8 cellular contexts compared by ENCODE assay signal in the genomic region with DNA sequence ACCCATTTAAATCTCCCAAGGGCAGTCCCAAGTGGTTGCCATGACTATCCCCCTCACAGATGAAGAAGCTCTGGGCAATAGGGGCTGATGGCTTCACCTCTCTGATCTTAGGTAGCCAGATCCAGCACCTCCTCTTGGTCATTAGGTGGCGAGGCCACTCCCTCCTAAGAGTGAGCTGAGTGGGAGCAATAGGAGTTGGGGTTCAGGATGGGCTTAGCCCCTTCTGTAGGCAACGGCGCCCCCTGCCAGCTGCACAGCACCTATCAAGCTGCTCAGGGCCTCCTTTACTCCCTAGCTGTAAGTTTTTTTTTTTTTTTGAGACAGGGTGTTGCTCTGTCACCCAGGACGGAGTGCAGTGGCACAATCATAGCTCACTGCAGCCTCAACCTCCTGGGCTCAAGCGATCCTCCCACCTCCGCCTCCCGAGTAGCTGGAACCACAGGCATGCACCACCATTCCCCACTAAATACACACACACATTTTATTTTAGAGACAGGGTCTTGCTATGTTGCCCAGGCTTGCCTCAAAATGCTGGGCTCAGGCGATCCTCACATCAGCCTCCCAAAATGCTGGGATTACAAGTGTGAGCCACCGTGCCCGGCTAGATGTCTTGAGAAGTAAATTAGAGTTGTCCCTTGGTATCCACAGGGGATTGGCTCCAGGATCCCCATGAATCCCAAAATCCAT. TPM values are rescaled to one million over a fixed set of nuclear protein-coding genes. Genes with fewer than 3 reads are reported as not detected.
A peak's percentile ranks its signal among the peaks of the same experiment; 100 is the strongest.
DNase-seq lines count a peak whose midpoint lies in the region; ATAC-seq, FAIRE-seq and TF ChIP-seq lines count a peak whose summit lies in the region.

No MANE protein-coding gene starts in this region.

- no peaks in the 10 kb centered on the region for H3K9me3 Mint-ChIP-seq in neural progenitor cell
- H3K9me3 Mint-ChIP-seq in mesothelial cell of epicardium: no peaks in the 10 kb centered on the region

- no TSS peak for BruUV-seq in K562 (replicated peaks; lab: Mats Ljungman, UMichigan)

- H3K4me1 ChIP-seq in K562 (replicated peaks in 1 of 2; ENCODE audit: control insufficient read depth in 2 of 2, insufficient read depth in 2 of 2, low read length in 2 of 2) (peaks cover 14 to 32% of the 10 kb centered on the region in 2 experiments), neural progenitor cell (peaks cover 4% of the 10 kb centered on the region)

- H3K9me1 ChIP-seq in K562 (ENCODE audit: control insufficient read depth, insufficient read depth, low read length): peaks cover 4% of the 10 kb centered on the region

- H3K4me3 ChIP-seq in GM12864 (ENCODE audit: low read depth, low read length): no peak overlapping the region
- no peak overlapping the region for H3K4me3 ChIP-seq in K562
- H3K4me3 ChIP-seq in neural progenitor cell: no peak overlapping the region

- in situ Hi-C loops in K562 (cut with MboI): no loop called here

- H3K79me2 ChIP-seq in K562 (ENCODE audit: control insufficient read depth, insufficient read depth, low read length) (peaks cover 14% of the 10 kb centered on the region), neural progenitor cell (ENCODE audit: low read depth) (peaks cover 9% of the 10 kb centered on the region)

- H3K27me3 ChIP-seq in K562 (ENCODE audit: control insufficient read depth in 2 of 2, insufficient read depth in 2 of 2, low read length in 2 of 2): peaks cover 4 to 19% of the 10 kb centered on the region in 2 experiments; a peak in 2 of 5 replicates
- H3K27me3 ChIP-seq in neural progenitor cell: peaks cover 41% of the 10 kb centered on the region

- H3K4me1 Mint-ChIP-seq in neural progenitor cell (peaks cover 39% of the 10 kb centered on the region), mesothelial cell of epicardium (peaks cover 22% of the 10 kb centered on the region)

- no peak overlapping the region for H2AFZ ChIP-seq in K562 (ENCODE audit: low read depth, low read length)
- H2AFZ ChIP-seq in neural progenitor cell (replicated peaks): no peak overlapping the region

- H3K27ac ChIP-seq in K562 (ENCODE audit: extremely low read depth, low read depth, low read length) (no peak overlapping the region), neural progenitor cell (no peak overlapping the region)

- FAIRE-seq in K562 (lab: Jason Lieb, UNC): no peak

- H3K27me3 Mint-ChIP-seq in neural progenitor cell (ENCODE audit: insufficient read depth, low read depth) (peaks cover 31% of the 10 kb centered on the region), mesothelial cell of epicardium (ENCODE audit: low read depth) (peaks cover 42% of the 10 kb centered on the region)

- H3K9ac ChIP-seq in K562 (ENCODE audit: insufficient read depth in 1 of 2, low read depth in 2 of 2, low read length in 2 of 2): no peak overlapping the region
- H3K9ac ChIP-seq in neural progenitor cell: no peak overlapping the region

- H3F3A ChIP-seq in neural progenitor cell (ENCODE audit: low read depth): peaks cover 12% of the 10 kb centered on the region

- H3K36me3 ChIP-seq in K562 (ENCODE audit: control insufficient read depth, insufficient read depth, low read length) (peaks cover 17% of the 10 kb centered on the region; the same call in 2 of the 3 replicates), neural progenitor cell (no peaks in the 10 kb centered on the region)

- peak; percentile 73 to 88 for TF ChIP-seq RAD21 in K562 (CRISPR knock-in tag; conservative IDR thresholded peaks at IDR 0.05 in 1 of 2, IDR thresholded peaks at IDR 0.05 in 1 of 2)

- POLR2A ChIA-PET in K562 (lab: Yijun Ruan, JAX): interaction anchor here (0.9 to 3.0 kb wide), 6 partner anchors 12 to 34 kb away, joined by 3 to 15 read pairs (median 4); no protein-coding TSS in a partner anchor

- 42% methylated on average over 8 of the region's 10 CpGs for WGBS in K562 (ENCODE audit: insufficient coverage, low coverage, missing lambda C conversion rate)

- DNase-seq in GM12864 (ENCODE audit: low read depth): no peak
- DNase-seq in MV-4-11 (lab: John Stamatoyannopoulos, UW): peak; percentile 24
- DNase-seq in K562 (ENCODE audit: extremely low read depth in 1 of 4, low spot score in 3 of 4): peak; percentile 61 to 75 (median 65)
- DNase-seq in neural progenitor cell (ENCODE audit: low spot score): peak; percentile 58
- no peak for DNase-seq in NCI-H2171 treated with DMSO at 0.1 percent for 48 hours (lab: John Stamatoyannopoulos, UW)
- no peak for DNase-seq in NCI-H2081 (lab: John Stamatoyannopoulos, UW)
- DNase-seq in mesothelial cell of epicardium (ENCODE audit: low spot score in 2 of 2, unreplicated experiment in 2 of 2): no peak
- no peak for DNase-seq in 8988T

- CTCF ChIA-PET in K562 (lab: Yijun Ruan, JAX; ENCODE audit: low intra/inter-chr PET ratio): interaction anchor here (1.0 to 3.6 kb wide), 2 partner anchors 33 to 320 kb away, joined by 3 to 41 read pairs; no protein-coding TSS in a partner anchor

- no peaks in the 10 kb centered on the region for H3K9me3 ChIP-seq in K562 (replicated peaks; ENCODE audit: control insufficient read depth, insufficient read depth, low read depth, low read length)
- H3K9me3 ChIP-seq in neural progenitor cell (ENCODE audit: low read depth): no peaks in the 10 kb centered on the region

- TF ChIP-seq CTCF in GM12864 (IDR thresholded peaks at IDR 0.05; ENCODE audit: low read depth, low read length, missing control alignments) (peak; percentile 36), K562 (IDR thresholded peaks at IDR 0.05 in 2 of 3, conservative IDR thresholded peaks at IDR 0.05 in 1 of 3; ENCODE audit: insufficient read depth in 2 of 3, low read depth in 1 of 3, low read length in 3 of 3) (peak; percentile 78 to 80 (median 80)), neural progenitor cell (IDR thresholded peaks at IDR 0.05) (peak; percentile 45), mesothelial cell of epicardium (IDR thresholded peaks at IDR 0.05; ENCODE audit: unreplicated experiment) (no peak)

- TF ChIP-seq EP300 in K562 (IDR thresholded peaks at IDR 0.05; ENCODE audit: low read length): no peak

- ATAC-seq in K562: peak; percentile 70

- H3K4me3 Mint-ChIP-seq in neural progenitor cell (no peak overlapping the region), mesothelial cell of epicardium (no peak overlapping the region)

- intact Hi-C loops in K562 (cut with micrococcal nuclease): loop anchor here (1.0 to 5.0 kb wide), 2 partner anchors 34 to 522 kb away; no protein-coding TSS in a partner anchor

- H3K36me3 Mint-ChIP-seq in neural progenitor cell (no peaks in the 10 kb centered on the region), mesothelial cell of epicardium (peaks cover 2% of the 10 kb centered on the region)

- peaks cover 5% of the 10 kb centered on the region; the same call in 1 of the 2 replicates for H4K20me1 ChIP-seq in K562 (replicated peaks; ENCODE audit: control insufficient read depth, insufficient read depth, low read length)
- peaks cover 16% of the 10 kb centered on the region for H4K20me1 ChIP-seq in neural progenitor cell (ENCODE audit: low read depth)

- H3K27ac Mint-ChIP-seq in neural progenitor cell (no peak overlapping the region), mesothelial cell of epicardium (no peak overlapping the region)

- H3K4me2 ChIP-seq in K562 (ENCODE audit: insufficient read depth, low read length) (no peak overlapping the region), neural progenitor cell (no peak overlapping the region)

- TF ChIP-seq POLR2A in K562 (conservative IDR thresholded peaks at IDR 0.05): no peak

RNA-seq across cellular contexts. Expression of a gene that starts 3.5 kb away (rescaled TPM):
- not detected in 2 replicates for total RNA-seq in K562 (2011; cell fraction: chromatin; rRNA removed; ENCODE audit: low replicate concordance)
- 0.79 and 1.2 TPM in 2 replicates for total RNA-seq in K562 (2011; cell fraction: nucleolus; rRNA removed)
- total RNA-seq in K562 (2011; cell fraction: nucleoplasm; rRNA removed): 0.44 TPM in 1 of 2 replicates, not detected in the other
- total RNA-seq in K562 (2014; rRNA removed) (0.09 and 0.12 TPM in 2 replicates), K562 (2014; rRNA removed; fragmentation: Illumina TruSeq; extraction: Trizol) (not detected in 2 replicates), K562 (2015; rRNA removed; fragmentation: Illumina TruSeq; extraction: Trizol) (not detected in 2 replicates), K562 (2021) (0.13 and 0.16 TPM in 2 replicates), neural progenitor cell (ENCODE audit: low replicate concordance) (0.12 and 0.24 TPM in 2 replicates), mesothelial cell of epicardium (2.7 to 3.7 TPM (median 2.9 TPM) in 3 replicates)
- polyA plus RNA-seq in K562 (2011; rRNA removed) (0.05 and 0.20 TPM in 2 replicates), K562 (2014; fragmentation: Illumina TruSeq; extraction: Trizol) (not detected in 2 replicates), K562 (2014; fragmentation: Nextera tagmentation; extraction: Ambion mirVana) (not detected), K562 (2014; rRNA removed) (0.12 TPM in 1 of 2 replicates, not detected in the other)
- 0.28 and 0.65 TPM in 2 replicates for polyA plus RNA-seq in K562 (2011; cell fraction: cytosol; rRNA removed)
- polyA plus RNA-seq in K562 (2011; cell fraction: nucleus; rRNA removed): 0.20 and 0.71 TPM in 2 replicates
- 0.12 and 1.1 TPM in 2 replicates for polyA plus RNA-seq in K562 (2012)
- 0.14 TPM in 1 of 2 replicates, not detected in the other for polyA minus RNA-seq in K562 (2011; rRNA and poly(A)+ RNA removed)
- polyA minus RNA-seq in K562 (2011; cell fraction: cytosol; rRNA and poly(A)+ RNA removed): 0.95 TPM in 1 of 2 replicates, not detected in the other
- 0.22 TPM in 1 of 2 replicates, not detected in the other for polyA minus RNA-seq in K562 (2011; cell fraction: nucleus; rRNA and poly(A)+ RNA removed)

RNA-seq across cellular contexts. Expression of a gene that starts 5.4 kb away (rescaled TPM):
- total RNA-seq in K562 (2011; cell fraction: chromatin; rRNA removed; ENCODE audit: low replicate concordance): 10.4 and 40.1 TPM in 2 replicates
- total RNA-seq in K562 (2011; cell fraction: nucleolus; rRNA removed): 65.7 and 75.7 TPM in 2 replicates
- 39.2 and 45.6 TPM in 2 replicates for total RNA-seq in K562 (2011; cell fraction: nucleoplasm; rRNA removed)
- total RNA-seq in K562 (2014; rRNA removed) (147 and 189 TPM in 2 replicates), K562 (2014; rRNA removed; fragmentation: Illumina TruSeq; extraction: Trizol) (57.6 and 86.8 TPM in 2 replicates), K562 (2015; rRNA removed; fragmentation: Illumina TruSeq; extraction: Trizol) (104 and 111 TPM in 2 replicates), K562 (2021) (99.4 and 104 TPM in 2 replicates), neural progenitor cell (ENCODE audit: low replicate concordance) (55.5 and 76.0 TPM in 2 replicates), mesothelial cell of epicardium (52.1 to 56.1 TPM (median 54.5 TPM) in 3 replicates)
- polyA plus RNA-seq in K562 (2011; rRNA removed) (146 and 161 TPM in 2 replicates), K562 (2014; fragmentation: Illumina TruSeq; extraction: Trizol) (113 and 154 TPM in 2 replicates), K562 (2014; fragmentation: Nextera tagmentation; extraction: Ambion mirVana) (100 to 1,000 TPM; 104 to 122 TPM), K562 (2014; rRNA removed) (182 and 250 TPM in 2 replicates)
- polyA plus RNA-seq in K562 (2011; cell fraction: cytosol; rRNA removed): 295 and 471 TPM in 2 replicates
- 117 and 133 TPM in 2 replicates for polyA plus RNA-seq in K562 (2011; cell fraction: nucleus; rRNA removed)
- 198 and 206 TPM in 2 replicates for polyA plus RNA-seq in K562 (2012)
- 67.2 and 95.6 TPM in 2 replicates for polyA minus RNA-seq in K562 (2011; rRNA and poly(A)+ RNA removed)
- polyA minus RNA-seq in K562 (2011; cell fraction: cytosol; rRNA and poly(A)+ RNA removed): 68.9 and 80.4 TPM in 2 replicates
- polyA minus RNA-seq in K562 (2011; cell fraction: nucleus; rRNA and poly(A)+ RNA removed): 16.6 and 19.4 TPM in 2 replicates

RNA-seq across cellular contexts. Expression of a gene that starts 6.5 kb away (rescaled TPM):
- 47.2 and 114 TPM in 2 replicates for total RNA-seq in K562 (2011; cell fraction: chromatin; rRNA removed; ENCODE audit: low replicate concordance)
- total RNA-seq in K562 (2011; cell fraction: nucleolus; rRNA removed): 82.2 and 90.6 TPM in 2 replicates
- 50.4 and 59.2 TPM in 2 replicates for total RNA-seq in K562 (2011; cell fraction: nucleoplasm; rRNA removed)
- total RNA-seq in K562 (2014; rRNA removed): 35.0 and 38.1 TPM in 2 replicates
- 15.2 and 16.8 TPM in 2 replicates for total RNA-seq in K562 (2014; rRNA removed; fragmentation: Illumina TruSeq; extraction: Trizol)
- 23.6 and 24.4 TPM in 2 replicates for total RNA-seq in K562 (2015; rRNA removed; fragmentation: Illumina TruSeq; extraction: Trizol)
- total RNA-seq in K562 (2021): 33.5 and 37.9 TPM in 2 replicates
- 14.0 and 14.1 TPM in 2 replicates for polyA plus RNA-seq in K562 (2011; rRNA removed)
- polyA plus RNA-seq in K562 (2011; cell fraction: cytosol; rRNA removed): 14.0 and 32.8 TPM in 2 replicates
- 17.8 and 25.2 TPM in 2 replicates for polyA plus RNA-seq in K562 (2011; cell fraction: nucleus; rRNA removed)
- 22.3 and 36.1 TPM in 2 replicates for polyA plus RNA-seq in K562 (2012)
- polyA plus RNA-seq in K562 (2014; fragmentation: Illumina TruSeq; extraction: Trizol): 24.9 and 28.4 TPM in 2 replicates
- polyA plus RNA-seq in K562 (2014; fragmentation: Nextera tagmentation; extraction: Ambion mirVana): 1 to 10 TPM; 2.2 to 2.4 TPM
- polyA plus RNA-seq in K562 (2014; rRNA removed): 27.7 and 28.3 TPM in 2 replicates
- 11.9 and 18.9 TPM in 2 replicates for polyA minus RNA-seq in K562 (2011; rRNA and poly(A)+ RNA removed)
- polyA minus RNA-seq in K562 (2011; cell fraction: cytosol; rRNA and poly(A)+ RNA removed): 22.0 and 22.2 TPM in 2 replicates
- 44.2 and 45.3 TPM in 2 replicates for polyA minus RNA-seq in K562 (2011; cell fraction: nucleus; rRNA and poly(A)+ RNA removed)
- total RNA-seq in neural progenitor cell (ENCODE audit: low replicate concordance): 11.1 and 20.9 TPM in 2 replicates
- 52.0 to 53.4 TPM (median 52.5 TPM) in 3 replicates for total RNA-seq in mesothelial cell of epicardium

RNA-seq across cellular contexts. Expression of a gene that starts 10.2 kb away (rescaled TPM):
- not detected in 2 replicates for total RNA-seq in K562 (2011; cell fraction: chromatin; rRNA removed; ENCODE audit: low replicate concordance)
- total RNA-seq in K562 (2011; cell fraction: nucleolus; rRNA removed): not detected in 2 replicates
- total RNA-seq in K562 (2011; cell fraction: nucleoplasm; rRNA removed): not detected in 2 replicates
- total RNA-seq in K562 (2014; rRNA removed) (not detected in 2 replicates), K562 (2014; rRNA removed; fragmentation: Illumina TruSeq; extraction: Trizol) (not detected in 2 replicates), K562 (2015; rRNA removed; fragmentation: Illumina TruSeq; extraction: Trizol) (not detected in 2 replicates), K562 (2021) (not detected in 2 replicates), neural progenitor cell (ENCODE audit: low replicate concordance) (not detected in 2 replicates), mesothelial cell of epicardium (not detected in 3 replicates)
- polyA plus RNA-seq in K562 (2011; rRNA removed) (not detected in 2 replicates), K562 (2014; fragmentation: Illumina TruSeq; extraction: Trizol) (not detected in 2 replicates), K562 (2014; fragmentation: Nextera tagmentation; extraction: Ambion mirVana) (not detected), K562 (2014; rRNA removed) (not detected in 2 replicates)
- polyA plus RNA-seq in K562 (2011; cell fraction: cytosol; rRNA removed): not detected in 2 replicates
- polyA plus RNA-seq in K562 (2011; cell fraction: nucleus; rRNA removed): not detected in 2 replicates
- polyA plus RNA-seq in K562 (2012): not detected in 2 replicates
- not detected in 2 replicates for polyA minus RNA-seq in K562 (2011; rRNA and poly(A)+ RNA removed)
- polyA minus RNA-seq in K562 (2011; cell fraction: cytosol; rRNA and poly(A)+ RNA removed): not detected in 2 replicates
- polyA minus RNA-seq in K562 (2011; cell fraction: nucleus; rRNA and poly(A)+ RNA removed): not detected in 2 replicates

RNA-seq across cellular contexts. Expression of a gene that starts 32.2 kb away (rescaled TPM):
- 3.7 and 10.0 TPM in 2 replicates for total RNA-seq in K562 (2011; cell fraction: chromatin; rRNA removed; ENCODE audit: low replicate concordance)
- 6.3 and 12.5 TPM in 2 replicates for total RNA-seq in K562 (2011; cell fraction: nucleolus; rRNA removed)
- total RNA-seq in K562 (2011; cell fraction: nucleoplasm; rRNA removed): 4.3 and 6.3 TPM in 2 replicates
- total RNA-seq in K562 (2014; rRNA removed) (0.68 and 2.0 TPM in 2 replicates), K562 (2014; rRNA removed; fragmentation: Illumina TruSeq; extraction: Trizol) (0.61 and 0.65 TPM in 2 replicates), K562 (2015; rRNA removed; fragmentation: Illumina TruSeq; extraction: Trizol) (1.0 and 1.7 TPM in 2 replicates), K562 (2021) (2.2 and 2.8 TPM in 2 replicates), neural progenitor cell (ENCODE audit: low replicate concordance) (5.7 and 13.4 TPM in 2 replicates), mesothelial cell of epicardium (4.8 to 5.4 TPM (median 5.1 TPM) in 3 replicates)
- polyA plus RNA-seq in K562 (2011; rRNA removed) (0.60 and 4.4 TPM in 2 replicates), K562 (2014; fragmentation: Illumina TruSeq; extraction: Trizol) (0.98 and 1.2 TPM in 2 replicates), K562 (2014; fragmentation: Nextera tagmentation; extraction: Ambion mirVana) (under 1 TPM; 0.06 TPM), K562 (2014; rRNA removed) (1.3 and 3.1 TPM in 2 replicates)
- polyA plus RNA-seq in K562 (2011; cell fraction: cytosol; rRNA removed): 0.57 and 2.3 TPM in 2 replicates
- polyA plus RNA-seq in K562 (2011; cell fraction: nucleus; rRNA removed): 8.2 and 24.8 TPM in 2 replicates
- polyA plus RNA-seq in K562 (2012): 1.2 and 3.3 TPM in 2 replicates
- 1.1 and 2.1 TPM in 2 replicates for polyA minus RNA-seq in K562 (2011; rRNA and poly(A)+ RNA removed)
- polyA minus RNA-seq in K562 (2011; cell fraction: cytosol; rRNA and poly(A)+ RNA removed): 2.2 TPM in 1 of 2 replicates, not detected in the other
- polyA minus RNA-seq in K562 (2011; cell fraction: nucleus; rRNA and poly(A)+ RNA removed): 3.6 and 18.4 TPM in 2 replicates

Comparison
In these comparisons a context has a peak if more than half of its experiments do, and no peak if none do; other contexts are left out.
1. DNase-seq: peak in MV-4-11 (single experiment), K562 (4 of 4) and neural progenitor cell (single experiment); none in GM12864 (single experiment), NCI-H2171 treated with DMSO at 0.1 percent for 48 hours (single experiment), NCI-H2081 (0 of 2), mesothelial cell of epicardium (0 of 2) and 8988T (single experiment).